In the genomic region with DNA sequence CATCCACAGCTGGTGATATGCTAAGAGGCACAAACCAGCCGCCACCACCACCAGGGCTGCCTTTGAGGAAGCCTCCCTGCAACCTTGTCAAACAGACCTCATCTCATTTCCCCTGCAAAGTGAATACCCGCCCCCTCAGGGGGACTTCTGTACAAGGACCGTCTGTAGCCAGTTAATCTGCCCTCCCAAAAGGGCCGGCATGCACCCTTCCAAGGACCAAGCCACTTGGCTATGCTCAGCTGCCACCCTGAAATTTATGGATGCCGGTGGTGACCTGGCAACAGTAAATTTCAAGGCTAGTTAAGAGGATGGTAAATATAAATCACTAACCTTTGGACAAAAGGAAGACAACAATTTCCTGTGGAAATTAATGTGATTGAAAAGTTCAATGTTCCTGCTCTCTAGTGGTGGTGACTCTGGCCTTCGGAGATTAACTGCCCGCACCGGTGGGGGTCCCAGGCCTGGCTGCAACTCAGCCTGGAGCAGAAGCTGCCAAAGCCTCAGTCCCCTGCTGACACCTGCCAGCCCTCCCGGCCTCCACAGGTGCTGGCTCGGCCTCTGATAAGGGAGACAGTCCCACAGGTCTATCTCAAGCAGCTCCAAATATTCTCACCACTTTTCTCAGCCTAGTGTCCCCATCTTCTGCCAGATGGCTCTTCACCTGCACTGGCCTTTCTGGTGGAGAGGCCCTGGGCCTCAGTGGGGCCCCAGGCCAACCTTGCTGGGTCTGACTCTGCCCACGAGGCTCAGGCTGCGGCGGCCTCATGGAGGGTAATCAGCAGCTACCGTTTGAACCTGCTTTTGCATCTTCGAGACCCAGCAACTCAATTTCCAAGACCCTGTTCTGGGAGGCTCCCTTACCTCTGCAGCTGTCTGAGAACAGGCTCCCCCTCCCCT, we compare ENCODE assay signal across 1 cellular context.
TF ChIP-seq lines count a peak whose summit lies in the region.

No MANE protein-coding gene starts in this region.

TF ChIP-seq in GM23338, 12 proteins besides CTCF, POLR2A, EP300 and RAD21 (continued from another document):
- TF ChIP-seq CREB1 (CRISPR knock-in tag; IDR thresholded peaks at IDR 0.05; ENCODE audit: low read depth) = no peak
- no peak for TF ChIP-seq ZNF114 (CRISPR knock-in tag; IDR thresholded peaks at IDR 0.05)
- TF ChIP-seq POLR2AphosphoS5 (IDR thresholded peaks at IDR 0.05; ENCODE audit: low read depth) = no peak
